21 cellular contexts compared by ENCODE assay signal in the genomic region with DNA sequence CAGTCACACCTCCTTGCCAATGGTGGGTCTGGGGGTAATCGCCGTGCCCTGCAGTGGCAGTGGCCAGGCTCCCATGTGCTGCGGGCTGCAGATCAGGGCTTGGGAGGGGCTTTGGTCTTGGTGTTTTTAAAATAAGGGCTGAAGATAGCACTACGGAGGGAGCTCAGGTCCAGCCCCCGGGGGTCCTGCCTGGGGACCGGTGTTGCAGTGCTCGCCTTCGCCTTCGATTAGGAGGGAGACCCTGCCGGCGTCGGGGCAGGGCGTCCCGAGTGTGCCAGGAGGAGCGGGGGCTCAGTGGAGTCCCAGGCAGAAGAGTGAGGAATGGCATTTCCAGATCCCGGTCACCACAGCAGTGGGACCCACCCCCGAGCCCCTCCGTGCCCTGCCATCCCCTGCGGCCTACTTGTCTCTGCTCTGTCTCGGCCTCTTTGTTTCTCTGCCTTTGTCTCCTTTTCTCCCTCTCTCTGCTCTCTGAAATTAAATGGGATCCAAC. TPM values are rescaled to one million over a fixed set of nuclear protein-coding genes. Genes with fewer than 3 reads are reported as not detected.
"Had no signal": no experiment of that assay in that cellular context is flagged by ENCODE, and none has a peak within 500 bp of the region (broad histone marks: within the 10 kb centered on the region; RNA-seq: fewer than 3 reads in every experiment).

No MANE protein-coding gene starts in this region.

- H3K4me3 Mint-ChIP-seq: activated CD4-positive, alpha-beta T cell treated with anti-CD3 and anti-CD28 coated beads, Interleukin-2, amount 10 ng/mL, durations not matched to agents 24 days and 14 days; activated CD8-positive, alpha-beta T cell treated with anti-CD3 and anti-CD28 coated beads, Interleukin-2, amount 10 ng/mL, durations not matched to agents 7 days and 5 days; activated naive CD8-positive, alpha-beta T cell treated with anti-CD3 and anti-CD28 coated beads, Interleukin-2, amount 50 U/mL, for 24 hours; naive thymus-derived CD8-positive, alpha-beta T cell; stimulated activated effector memory CD8-positive, alpha-beta T cell treated with anti-CD3 and anti-CD28 coated beads, Interleukin-12 subunit alpha, Interleukin-12 subunit beta, amount 100 ng/mL, for 72 hours had no signal

- H3K9me3 ChIP-seq: ascending aorta, ovary, sigmoid colon, thyroid gland, uterus had no signal

- H3K27ac Mint-ChIP-seq: activated CD4-positive, alpha-beta T cell treated with anti-CD3 and anti-CD28 coated beads, Interleukin-2, amount 10 ng/mL, durations not matched to agents 24 days and 14 days; activated CD8-positive, alpha-beta T cell treated with anti-CD3 and anti-CD28 coated beads, Interleukin-2, amount 10 ng/mL, durations not matched to agents 7 days and 5 days; activated naive CD8-positive, alpha-beta T cell treated with anti-CD3 and anti-CD28 coated beads, Interleukin-2, amount 50 U/mL, for 24 hours; naive thymus-derived CD8-positive, alpha-beta T cell; stimulated activated effector memory CD8-positive, alpha-beta T cell treated with anti-CD3 and anti-CD28 coated beads, Interleukin-12 subunit alpha, Interleukin-12 subunit beta, amount 100 ng/mL, for 72 hours had no signal

- H3K9me3 Mint-ChIP-seq: activated CD4-positive, alpha-beta T cell treated with anti-CD3 and anti-CD28 coated beads, Interleukin-2, amount 10 ng/mL, durations not matched to agents 24 days and 14 days; activated naive CD8-positive, alpha-beta T cell treated with anti-CD3 and anti-CD28 coated beads, Interleukin-2, amount 50 U/mL, for 24 hours; naive thymus-derived CD8-positive, alpha-beta T cell; stimulated activated effector memory CD8-positive, alpha-beta T cell treated with anti-CD3 and anti-CD28 coated beads, Interleukin-12 subunit alpha, Interleukin-12 subunit beta, amount 100 ng/mL, for 72 hours had no signal

- DNase-seq: activated CD4-positive, alpha-beta T cell treated with anti-CD3 and anti-CD28 coated beads, Interleukin-2, amount 10 ng/mL, durations not matched to agents 24 days and 14 days; activated CD4-positive, CD25-positive, alpha-beta regulatory T cell; activated CD8-positive, alpha-beta memory T cell treated with anti-CD3 and anti-CD28 coated beads, Interleukin-2, amount 50 U/mL, for 4 hours; activated CD8-positive, alpha-beta T cell treated with anti-CD3 and anti-CD28 coated beads, Interleukin-2, amount 10 ng/mL, durations not matched to agents 7 days and 5 days; activated gamma-delta T cell; activated naive CD8-positive, alpha-beta T cell treated with anti-CD3 and anti-CD28 coated beads, Interleukin-2, amount 50 U/mL, for 24 hours; activated T-cell treated with anti-CD3 and anti-CD28 coated beads, Interleukin-2, amount 50 U/mL, for 48 hours; kidney glomerular epithelial cell; mesenchymal stem cell; naive thymus-derived CD8-positive, alpha-beta T cell; ovary; sigmoid colon; stimulated activated CD4-positive, alpha-beta T cell treated with anti-CD3 and anti-CD28 coated beads, Interleukin-1b, Interleukin-23, amount 100 ng/mL, for 48 hours; SW 1271; uterus had no signal

- H3K27ac ChIP-seq: ascending aorta, cardiac muscle cell, ovary, sigmoid colon, thyroid gland, uterus had no signal

- H3K27me3 Mint-ChIP-seq: activated CD4-positive, alpha-beta T cell treated with anti-CD3 and anti-CD28 coated beads, Interleukin-2, amount 10 ng/mL, durations not matched to agents 24 days and 14 days; activated naive CD8-positive, alpha-beta T cell treated with anti-CD3 and anti-CD28 coated beads, Interleukin-2, amount 50 U/mL, for 24 hours; naive thymus-derived CD8-positive, alpha-beta T cell had no signal

- ATAC-seq: activated CD8-positive, alpha-beta T cell treated with anti-CD3 and anti-CD28 coated beads, Interleukin-2, amount 10 ng/mL, durations not matched to agents 7 days and 5 days; activated naive CD8-positive, alpha-beta T cell treated with anti-CD3 and anti-CD28 coated beads, Interleukin-2, amount 50 U/mL, for 24 hours; esophagus mucosa; naive thymus-derived CD8-positive, alpha-beta T cell; stimulated activated effector memory CD8-positive, alpha-beta T cell treated with anti-CD3 and anti-CD28 coated beads, Interleukin-12 subunit alpha, Interleukin-12 subunit beta, amount 100 ng/mL, for 72 hours had no signal

- H3K4me1 ChIP-seq: ascending aorta, uterus had no signal

- H3K36me3 Mint-ChIP-seq: naive thymus-derived CD8-positive, alpha-beta T cell; stimulated activated effector memory CD8-positive, alpha-beta T cell treated with anti-CD3 and anti-CD28 coated beads, Interleukin-12 subunit alpha, Interleukin-12 subunit beta, amount 100 ng/mL, for 72 hours had no signal

- H3K4me3 ChIP-seq: ascending aorta, cardiac muscle cell, ovary, sigmoid colon, thyroid gland, uterus had no signal

- H3K36me3 ChIP-seq: ascending aorta, cardiac muscle cell, ovary, sigmoid colon, thyroid gland, uterus had no signal

- H3K27me3 ChIP-seq: ascending aorta, cardiac muscle cell, ovary, thyroid gland, uterus had no signal

RNA-seq across cellular contexts. Expression of a gene that starts 44.3 kb away (rescaled TPM):
- polyA plus RNA-seq: cardiac muscle cell; liver; naive thymus-derived CD8-positive, alpha-beta T cell; sigmoid colon had no signal
